Comparison of ENCODE assay signal across 1 cellular context in the genomic region with DNA sequence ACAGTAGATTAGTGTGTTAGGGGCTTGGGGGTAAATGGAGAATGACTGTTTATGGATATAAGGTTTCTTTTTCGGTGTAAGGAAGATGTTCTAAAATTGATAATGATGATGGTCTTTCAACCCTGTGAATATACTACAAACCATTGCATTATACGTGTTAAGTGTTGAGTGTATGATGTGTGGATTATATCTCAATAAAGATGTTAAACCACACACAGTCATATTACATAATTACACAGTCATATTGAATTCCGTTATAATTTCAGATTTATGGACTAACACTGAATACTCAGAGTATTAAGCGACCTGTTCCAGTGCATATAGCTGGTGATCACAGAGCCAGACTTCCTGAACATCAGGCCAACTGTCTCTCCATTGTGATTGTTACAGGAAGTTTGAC.
TF ChIP-seq lines count a peak whose summit lies in the region.

No MANE protein-coding gene starts in this region.

TF ChIP-seq in GM12891, 5 proteins besides CTCF, POLR2A, EP300 and RAD21:
- no peak for TF ChIP-seq POLR2AphosphoS5 (IDR thresholded peaks at IDR 0.05; ENCODE audit: low read depth, low read length)
- no peak for TF ChIP-seq POU2F2 (IDR thresholded peaks at IDR 0.05; ENCODE audit: low read depth, low read length)
- no peak for TF ChIP-seq SPI1 (IDR thresholded peaks at IDR 0.05; ENCODE audit: low read depth, low read length)
- TF ChIP-seq PAX5 (IDR thresholded peaks at IDR 0.05; ENCODE audit: insufficient read depth, low read length, severe bottlenecking): no peak
